ENCODE assay signal across 3 cellular contexts in the genomic region with DNA sequence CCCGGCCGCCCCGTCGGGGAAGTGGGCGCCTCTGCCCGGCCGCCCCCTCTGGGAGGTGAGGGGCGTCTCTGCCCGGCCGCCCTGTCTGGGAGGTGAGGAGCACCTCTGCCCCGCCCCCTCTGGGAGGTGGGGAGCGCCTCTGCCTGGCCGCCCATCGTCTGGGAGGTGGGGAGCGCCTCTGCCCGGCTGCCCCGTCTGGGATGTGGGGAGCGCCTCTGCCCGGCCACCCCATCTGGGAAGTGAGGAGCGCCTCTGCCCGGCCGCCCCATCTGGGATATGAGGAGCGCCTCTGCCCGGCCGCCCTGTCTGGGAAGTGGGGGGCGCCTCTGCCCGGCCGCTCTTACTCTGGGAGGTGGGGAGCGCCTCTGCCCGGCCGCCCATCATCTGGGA.
A peak's percentile ranks its signal among the peaks of the same experiment; 100 is the strongest.
DNase-seq lines count a peak whose midpoint lies in the region; ATAC-seq, FAIRE-seq and TF ChIP-seq lines count a peak whose summit lies in the region.
"Not testable (repeated sequence)": the region's sequence is repeated elsewhere in the genome, so short reads cannot be mapped to it uniquely, and the experiment has no call there.

No MANE protein-coding gene starts in this region.

- H3K56ac ChIP-seq in mesendoderm (ENCODE audit: low read length): not testable (repeated sequence)

- not testable (repeated sequence) for TF ChIP-seq POLR2A in HepG2 (IDR thresholded peaks at IDR 0.05; ENCODE audit: insufficient read depth in 1 of 2, low read depth in 2 of 2, low read length in 2 of 2)

- H4K8ac ChIP-seq in mesendoderm (ENCODE audit: low read depth, low read length): not testable (repeated sequence)

- H3K36me3 ChIP-seq in kidney (ENCODE audit: control insufficient read depth in 1 of 2, insufficient read depth in 2 of 2, low read length in 2 of 2); HepG2 (replicated peaks in 1 of 2; ENCODE audit: control insufficient read depth in 1 of 2, insufficient read depth in 2 of 2, low read length in 2 of 2); mesendoderm (ENCODE audit: control insufficient read depth, insufficient read depth, low read length): not testable (repeated sequence)

- DNase-seq in kidney (peak; percentile 47), mesendoderm (peak; percentile 11)
- DNase-seq in HepG2 (ENCODE audit: low spot score): not testable (repeated sequence)

- H3K9ac ChIP-seq in kidney (ENCODE audit: low read length in 2 of 2); HepG2 (ENCODE audit: insufficient read depth, low read depth, low read length); mesendoderm (ENCODE audit: low read length): not testable (repeated sequence)

- POLR2A ChIA-PET in HepG2 (lab: Yijun Ruan, JAX): not testable (repeated sequence)

- not testable (repeated sequence) for H3K79me1 ChIP-seq in mesendoderm (ENCODE audit: low read length)

- in situ Hi-C loops in HepG2 (cut with HindIII; ENCODE audit: extremely low pct_ligation_motif_present, low pct_unique_long_range_greater_than_20kb): not testable (repeated sequence)

- TF ChIP-seq EP300 in HepG2 (IDR thresholded peaks at IDR 0.05; ENCODE audit: low read depth in 2 of 2, low read length in 2 of 2); HepG2 (CRISPR knock-in tag; IDR thresholded peaks at IDR 0.05; ENCODE audit: borderline replicate concordance): not testable (repeated sequence)

- H3K23ac ChIP-seq in mesendoderm (ENCODE audit: low read length): not testable (repeated sequence)

- H4K5ac ChIP-seq in mesendoderm (ENCODE audit: low read length): not testable (repeated sequence)

- H3K27ac ChIP-seq in kidney (ENCODE audit: low read depth in 2 of 2, low read length in 2 of 2); mesendoderm (ENCODE audit: low read depth, low read length): not testable (repeated sequence)
- peak overlapping the region; percentile 35 for H3K27ac ChIP-seq in HepG2 (ENCODE audit: extremely low read length, insufficient read depth, low read length)

- intact Hi-C loops in kidney (cut with DNase I); HepG2 (cut with micrococcal nuclease; ENCODE audit: unreplicated experiment): not testable (repeated sequence)

- CTCF ChIA-PET in HepG2 (lab: Yijun Ruan, JAX; ENCODE audit: low intra/inter-chr PET ratio, low total read pairs): not testable (repeated sequence)

- not testable (repeated sequence) for TF ChIP-seq CTCF in kidney (IDR thresholded peaks at IDR 0.05; ENCODE audit: borderline replicate concordance, extremely low read depth, insufficient read depth); HepG2 (CRISPR knock-in tag; IDR thresholded peaks at IDR 0.05)

- H3K27me3 ChIP-seq in HepG2 (ENCODE audit: control insufficient read depth in 1 of 2, insufficient read depth in 2 of 2, low read length in 2 of 2); mesendoderm (ENCODE audit: insufficient read depth, low read length, poor library complexity): not testable (repeated sequence)

- not testable (repeated sequence) for H2BK120ac ChIP-seq in mesendoderm (ENCODE audit: low read depth, low read length)

- ATAC-seq in HepG2: not testable (repeated sequence)

- not testable (repeated sequence) for H3K9me3 ChIP-seq in kidney (ENCODE audit: control insufficient read depth in 1 of 2, low read length in 2 of 2); HepG2 (ENCODE audit: low read length)

- not testable (repeated sequence) for H3K4me2 ChIP-seq in HepG2 (ENCODE audit: low read depth, low read length); mesendoderm (ENCODE audit: low read length)

- not testable (repeated sequence) for H3K79me2 ChIP-seq in HepG2 (ENCODE audit: insufficient read depth, low read length); mesendoderm (ENCODE audit: control insufficient read depth, insufficient read depth, low read length)

- not testable (repeated sequence) for BruUV-seq in HepG2 (replicated peaks; lab: Mats Ljungman, UMichigan)

- not testable (repeated sequence) for H2BK5ac ChIP-seq in mesendoderm (ENCODE audit: low read length)

- not testable (repeated sequence) for H3K18ac ChIP-seq in mesendoderm (ENCODE audit: low read length)

- not testable (repeated sequence) for FAIRE-seq in kidney (lab: Jason Lieb, UNC); HepG2 (lab: Jason Lieb, UNC)

- not testable (repeated sequence) for H3K4me1 ChIP-seq in kidney (ENCODE audit: control insufficient read depth in 1 of 2, insufficient read depth in 1 of 2, low read depth in 1 of 2, low read length in 2 of 2); mesendoderm (ENCODE audit: control insufficient read depth, low read depth, low read length)
- peaks cover 73% of the 10 kb centered on the region for H3K4me1 ChIP-seq in HepG2 (ENCODE audit: insufficient read depth, low read length)

- not testable (repeated sequence) for TF ChIP-seq RAD21 in HepG2 (CRISPR knock-in tag; IDR thresholded peaks at IDR 0.05)

- not testable (repeated sequence) for H2BK15ac ChIP-seq in mesendoderm (replicated peaks; ENCODE audit: low read depth)

- 100% methylated on average over 10 of the region's 31 CpGs for WGBS in HepG2 (ENCODE audit: low lambda C conversion rate)
- no CpG with 5 or more reads among the region's 31 CpGs for WGBS in mesendoderm (ENCODE audit: extremely low coverage, insufficient coverage, low lambda C conversion rate)

- H2AK5ac ChIP-seq in mesendoderm (ENCODE audit: low read length): not testable (repeated sequence)

- H2AFZ ChIP-seq in HepG2 (ENCODE audit: low read length): not testable (repeated sequence)

- H3K4ac ChIP-seq in mesendoderm (ENCODE audit: low read depth, low read length): not testable (repeated sequence)

- not testable (repeated sequence) for H3K4me3 ChIP-seq in kidney (ENCODE audit: low read length in 2 of 2); HepG2 (replicated peaks in 1 of 3; ENCODE audit: insufficient read depth in 1 of 3, low read depth in 2 of 3, low read length in 3 of 3); mesendoderm (ENCODE audit: low read length)

- H4K20me1 ChIP-seq in HepG2 (ENCODE audit: insufficient read depth, low read length): not testable (repeated sequence)
